9 cellular contexts compared by ENCODE assay signal in genomic region chr17:63882626-63883126, GRCh38. TPM values are rescaled to one million over a fixed set of nuclear protein-coding genes. Genes with fewer than 3 reads are reported as not detected.
"Had no signal": no experiment of that assay in that cellular context is flagged by ENCODE, and none has a peak within 500 bp of the region (broad histone marks: within the 10 kb centered on the region; RNA-seq: fewer than 3 reads in every experiment).

No MANE protein-coding gene starts in this region.

RNA-seq across cellular contexts. Expression of gene GH2, which starts 0.9 kb away (rescaled TPM):
- total RNA-seq: HT-29, IMR-90, M059J, OCI-LY7, PC-3, Right ventricle myocardium inferior, SJCRH30, T-cell had no signal
- polyA plus RNA-seq: IMR-90, SK-N-SH had no signal

RNA-seq across cellular contexts. Expression of gene CSH2, which starts 9.2 kb away (rescaled TPM):
- total RNA-seq: HT-29, IMR-90, M059J, OCI-LY7, PC-3, Right ventricle myocardium inferior, SJCRH30, T-cell had no signal
- polyA plus RNA-seq: IMR-90, SK-N-SH had no signal

RNA-seq across cellular contexts. Expression of gene CSH1, which starts 13.7 kb away (rescaled TPM):
- total RNA-seq: HT-29, IMR-90, M059J, OCI-LY7, PC-3, Right ventricle myocardium inferior, SJCRH30, T-cell had no signal
- polyA plus RNA-seq: IMR-90, SK-N-SH had no signal

RNA-seq across cellular contexts. Expression of gene CSHL1, which starts 28.4 kb away (rescaled TPM):
- total RNA-seq: HT-29, IMR-90, M059J, OCI-LY7, PC-3, Right ventricle myocardium inferior, SJCRH30, T-cell had no signal
- polyA plus RNA-seq: IMR-90, SK-N-SH had no signal

RNA-seq across cellular contexts. Expression of gene GH1, which starts 36.0 kb away (rescaled TPM):
- total RNA-seq: HT-29, IMR-90, M059J, PC-3, Right ventricle myocardium inferior, SJCRH30, T-cell had no signal
- polyA plus RNA-seq: IMR-90, SK-N-SH had no signal
